In the genomic region with DNA sequence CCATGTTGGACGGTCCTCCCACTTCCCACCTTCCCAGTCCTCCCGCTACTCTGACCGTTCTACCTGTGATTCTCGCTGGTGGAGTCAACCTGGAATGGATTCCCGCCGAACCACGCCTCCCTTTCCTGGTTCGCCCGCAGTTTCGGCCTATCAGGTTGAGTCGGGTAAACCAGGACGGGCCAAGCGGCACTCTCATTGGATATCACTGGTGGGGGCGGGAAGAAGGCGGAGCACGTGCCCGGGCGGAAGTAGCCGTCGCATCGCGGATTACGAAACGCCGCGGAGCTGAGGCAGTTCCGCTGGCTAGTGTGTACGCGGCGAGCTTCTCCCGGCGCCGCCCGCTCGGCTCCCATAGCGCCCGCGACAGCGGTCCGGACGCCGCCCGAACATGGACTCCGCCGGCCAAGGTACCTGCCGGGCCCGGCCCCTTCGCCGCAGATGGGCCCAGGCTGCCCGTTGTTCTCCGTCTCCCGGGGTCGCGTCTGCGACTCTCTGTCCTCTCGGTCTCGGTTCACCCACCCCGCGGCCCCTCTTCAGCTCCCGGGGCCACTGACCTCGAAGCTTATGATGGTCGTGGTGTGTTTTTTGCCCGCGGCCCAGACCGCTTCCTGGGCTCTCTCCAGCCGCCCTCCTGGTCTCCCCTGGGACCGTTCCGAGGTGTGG, we compare ENCODE assay signal across 8 cellular contexts. TPM values are rescaled to one million over a fixed set of nuclear protein-coding genes. Genes with fewer than 3 reads are reported as not detected.
DNase-seq lines count a peak whose midpoint lies in the region; ATAC-seq and TF ChIP-seq lines count a peak whose summit lies in the region.

TSS of gene TPD52L2 (plus strand) at position 293 of the 663 bp plus-strand sequence. CDS start at position 389, 96 bp downstream.

- peaks cover 26 to 28% of the 10 kb centered on the region in 2 donors for H3K36me3 Mint-ChIP-seq in activated naive CD4-positive, alpha-beta T cell treated with anti-CD3 and anti-CD28 coated beads, Interleukin-2, amount 50 U/mL, for 72 hours

- TF ChIP-seq CTCF in GM06990 (IDR thresholded peaks at IDR 0.05; ENCODE audit: insufficient read depth, low read length, poor library complexity, severe bottlenecking) = no peak

- H3K27ac ChIP-seq in temporal lobe (ENCODE audit: low read depth, low read length) = peak within 1 kb of the TSS; percentile 80

- H3K27me3 ChIP-seq in GM06990 (replicated peaks; ENCODE audit: control insufficient read depth, insufficient read depth, low read length) = no peaks in the 10 kb centered on the region

- peaks cover 18% of the 10 kb centered on the region for H3K36me3 ChIP-seq in GM06990 (ENCODE audit: control insufficient read depth, insufficient read depth, low read length)

- no peaks in the 10 kb centered on the region for H3K9me3 Mint-ChIP-seq in activated naive CD4-positive, alpha-beta T cell treated with anti-CD3 and anti-CD28 coated beads, Interleukin-2, amount 50 U/mL, for 72 hours

- DNase-seq in GM06990 (ENCODE audit: extremely low read depth, insufficient read length) (peak; percentile 96), NCI-H1092 treated with DMSO at 0.1 percent for 48 hours (lab: John Stamatoyannopoulos, UW) (peak; percentile 99), SKM-1 (lab: John Stamatoyannopoulos, UW; ENCODE audit: unreplicated experiment) (peak; percentile 96), glomerular endothelial cell (ENCODE audit: extremely low read depth, low read depth, low spot score) (peak; percentile 86), occipital lobe (lab: John Stamatoyannopoulos, UW) (peak; percentile 98)
- DNase-seq in activated naive CD4-positive, alpha-beta T cell treated with anti-CD3 and anti-CD28 coated beads, Interleukin-2, amount 50 U/mL, for 72 hours (ENCODE audit: low spot score in 2 of 2) = peak; percentile 95 to 97

- peak within 1 kb of the TSS; percentile 97 for H3K4me3 ChIP-seq in GM06990 (replicated peaks; ENCODE audit: low read depth, low read length)

- peak within 1 kb of the TSS; percentile 93 to 95 for H3K27ac Mint-ChIP-seq in activated naive CD4-positive, alpha-beta T cell treated with anti-CD3 and anti-CD28 coated beads, Interleukin-2, amount 50 U/mL, for 72 hours

- ATAC-seq in HG02588 (IDR thresholded peaks at IDR 0.05; ENCODE audit: unreplicated experiment) = peak; percentile 71
- peak; percentile 86 to 90 for ATAC-seq in activated naive CD4-positive, alpha-beta T cell treated with anti-CD3 and anti-CD28 coated beads, Interleukin-2, amount 50 U/mL, for 72 hours

RNA-seq across cellular contexts. Expression of gene TPD52L2, which starts in this region (rescaled TPM):
- total RNA-seq in activated naive CD4-positive, alpha-beta T cell treated with anti-CD3 and anti-CD28 coated beads, Interleukin-2, amount 50 U/mL, for 72 hours = 10 to 100 TPM; 31.3 to 62.1 TPM
- 189 and 209 TPM in 2 replicates for total RNA-seq in glomerular endothelial cell
- total RNA-seq in occipital lobe = 20.3 TPM
- 22.6 TPM for total RNA-seq in temporal lobe

Comparison
In these comparisons a context has a peak if more than half of its experiments do, and no peak if none do; other contexts are left out.
1. Peak in every context shown above with its lines: DNase-seq, ATAC-seq, H3K4me3 ChIP-seq and H3K27ac ChIP-seq.